ENCODE assay signal across 15 cellular contexts in genomic region chr3:14438929-14439328, GRCh38. TPM values are rescaled to one million over a fixed set of nuclear protein-coding genes. Genes with fewer than 3 reads are reported as not detected.
DNase-seq lines count a peak whose midpoint lies in the region; ATAC-seq and TF ChIP-seq lines count a peak whose summit lies in the region.
"Had no signal": no experiment of that assay in that cellular context is flagged by ENCODE, and none has a peak within 500 bp of the region (broad histone marks: within the 10 kb centered on the region; RNA-seq: fewer than 3 reads in every experiment).

No MANE protein-coding gene starts in this region.

- H3K79me2 ChIP-seq in Karpas-422 (ENCODE audit: low read length) = peaks cover 89% of the 10 kb centered on the region

- H3K9ac ChIP-seq in BLaER1 treated with 17β-estradiol and CSF1 and Interleukin-3, amounts not matched to agents 10 nM and 100 nM = peak overlapping the region in 3 of 11 experiments; percentile 12 to 49 (median 21); a peak in 3 of 22 replicates
- peak overlapping the region; percentile 3; the same call in 1 of the 2 replicates for H3K9ac ChIP-seq in Karpas-422 (ENCODE audit: low read length)

- peak overlapping the region; percentile 19 to 91 (median 66); a peak in 20 of 22 replicates for H3K4me2 ChIP-seq in BLaER1 treated with 17β-estradiol and CSF1 and Interleukin-3, amounts not matched to agents 10 nM and 100 nM
- H3K4me2 ChIP-seq in Karpas-422 (ENCODE audit: low read depth, low read length, poor library complexity, severe bottlenecking) = peak overlapping the region; percentile 2

- no peak for TF ChIP-seq POLR2A in gastroesophageal sphincter (IDR thresholded peaks at IDR 0.05)

- peaks cover 5 to 34% (median 13%) of the 10 kb centered on the region in 11 experiments; a peak in 20 of 22 replicates for H3K36me3 ChIP-seq in BLaER1 treated with 17β-estradiol and CSF1 and Interleukin-3, amounts not matched to agents 10 nM and 100 nM
- H3K36me3 ChIP-seq in Karpas-422 (ENCODE audit: insufficient read depth, low read length) (no peaks in the 10 kb centered on the region), psoas muscle (ENCODE audit: insufficient read depth in 1 of 2, low read depth in 1 of 2) (peaks cover 0 to 9% of the 10 kb centered on the region in 2 donors), gastroesophageal sphincter (peaks cover 0 to 4% of the 10 kb centered on the region in 2 donors)
- H3K36me3 ChIP-seq: BE2C had no signal

- TF ChIP-seq CTCF in psoas muscle (IDR thresholded peaks at IDR 0.05) (no peak), gastroesophageal sphincter (IDR thresholded peaks at IDR 0.05) (no peak)

- H3K4me1 ChIP-seq in BLaER1 treated with 17β-estradiol and CSF1 and Interleukin-3, amounts not matched to agents 10 nM and 100 nM = peaks cover 54 to 88% (median 67%) of the 10 kb centered on the region in 10 experiments
- H3K4me1 ChIP-seq in Karpas-422 (ENCODE audit: low read length) = peaks cover 44% of the 10 kb centered on the region
- peaks cover 67% of the 10 kb centered on the region for H3K4me1 ChIP-seq in psoas muscle
- H3K4me1 ChIP-seq in gastroesophageal sphincter = peaks cover 0 to 85% (median 28%) of the 10 kb centered on the region in 3 donors

- no peaks in the 10 kb centered on the region for H3K27me3 ChIP-seq in BLaER1 treated with 17β-estradiol and CSF1 and Interleukin-3, amounts not matched to agents 10 nM and 100 nM
- H3K27me3 ChIP-seq in Karpas-422 (ENCODE audit: low read length) (no peaks in the 10 kb centered on the region), psoas muscle (ENCODE audit: insufficient read depth in 3 of 3, low read length in 2 of 3) (no peaks in the 10 kb centered on the region), gastroesophageal sphincter (no peaks in the 10 kb centered on the region)
- H3K27me3 ChIP-seq: BE2C, Peyer's patch had no signal

- peak overlapping the region in 2 of 11 experiments; percentile 20 to 23; a peak in 2 of 22 replicates for H3K27ac ChIP-seq in BLaER1 treated with 17β-estradiol and CSF1 and Interleukin-3, amounts not matched to agents 10 nM and 100 nM
- H3K27ac ChIP-seq in Karpas-422 (ENCODE audit: low read length) = peak overlapping the region; percentile 60
- H3K27ac ChIP-seq in caudate nucleus (ENCODE audit: low read depth, low read length) = peak overlapping the region; percentile 88
- peak overlapping the region; percentile 20 for H3K27ac ChIP-seq in psoas muscle
- H3K27ac ChIP-seq in gastroesophageal sphincter = no peak overlapping the region
- H3K27ac ChIP-seq: epithelial cell of prostate had no signal

- ATAC-seq in psoas muscle (no peak), GM18861 (IDR thresholded peaks at IDR 0.05; ENCODE audit: unreplicated experiment) (no peak), GM21390 (IDR thresholded peaks at IDR 0.05; ENCODE audit: unreplicated experiment) (no peak), gastroesophageal sphincter (no peak)
- ATAC-seq: activated CD8-positive, alpha-beta T cell treated with anti-CD3 and anti-CD28 coated beads, Interleukin-2, amount 10 ng/mL, durations not matched to agents 7 days and 5 days had no signal

- DNase-seq in Karpas-422 = no peak
- DNase-seq in caudate nucleus (lab: John Stamatoyannopoulos, UW) = no peak
- no peak for DNase-seq in psoas muscle
- DNase-seq in HT-29 (ENCODE audit: low spot score) = no peak
- DNase-seq: activated CD8-positive, alpha-beta T cell treated with anti-CD3 and anti-CD28 coated beads, Interleukin-2, amount 10 ng/mL, durations not matched to agents 7 days and 5 days; amniotic stem cell; NCI-H526; SW 1271 had no signal

- TF ChIP-seq EP300 in gastroesophageal sphincter (IDR thresholded peaks at IDR 0.05) = no peak

- no peaks in the 10 kb centered on the region for H3K9me3 ChIP-seq in BLaER1 treated with 17β-estradiol and CSF1 and Interleukin-3, amounts not matched to agents 10 nM and 100 nM (replicated peaks in 1 of 11)
- no peaks in the 10 kb centered on the region for H3K9me3 ChIP-seq in Karpas-422 (ENCODE audit: low read length)
- no peaks in the 10 kb centered on the region for H3K9me3 ChIP-seq in psoas muscle
- H3K9me3 ChIP-seq in gastroesophageal sphincter = no peaks in the 10 kb centered on the region
- H3K9me3 ChIP-seq: BE2C, Peyer's patch had no signal

- intact Hi-C loops in psoas muscle (cut with DNase I) = no loop called here

- H2AFZ ChIP-seq in Karpas-422 (ENCODE audit: low read length) = no peak overlapping the region

- no peaks in the 10 kb centered on the region for H3K9me2 ChIP-seq in Karpas-422 (replicated peaks; ENCODE audit: insufficient read depth, low read length)

- WGBS in psoas muscle, 3 donors = 57 to 67% (median 60%) methylated on average over 6 of the region's 6 CpGs
- WGBS in gastroesophageal sphincter (ENCODE audit: low coverage in 1 of 2), 2 donors = 60 to 100% methylated on average over 3 to 5 of the region's 6 CpGs

- H4K20me1 ChIP-seq in BLaER1 treated with 17β-estradiol and CSF1 and Interleukin-3, amounts not matched to agents 10 nM and 100 nM = peaks cover 7 to 100% (median 97%) of the 10 kb centered on the region in 11 experiments; a peak in 21 of 22 replicates
- no peaks in the 10 kb centered on the region for H4K20me1 ChIP-seq in Karpas-422 (ENCODE audit: insufficient read depth, low read depth, low read length)

- H3K4me3 ChIP-seq in BLaER1 treated with 17β-estradiol and CSF1 and Interleukin-3, amounts not matched to agents 10 nM and 100 nM = no peak overlapping the region
- H3K4me3 ChIP-seq in Karpas-422 (ENCODE audit: low read length) (no peak overlapping the region), psoas muscle (no peak overlapping the region), gastroesophageal sphincter (no peak overlapping the region)
- H3K4me3 ChIP-seq: Peyer's patch had no signal

RNA-seq across cellular contexts. Expression of gene SLC6A6, which starts 36.5 kb away (rescaled TPM):
- 25.3 and 30.2 TPM in 2 replicates for total RNA-seq in Karpas-422 (2014; rRNA removed; shearing (Covaris generic); ENCODE audit: low replicate concordance)
- total RNA-seq in psoas muscle (100 to 1,000 TPM in 1 of 4 donors, 10 to 100 TPM in 3; 10.3 to 104 (median 34.7) TPM), gastroesophageal sphincter (10 to 100 TPM; 15.4 to 37.6 (median 20.9) TPM)
- 10 to 100 TPM; 12.6 to 76.1 (median 52.8) TPM for polyA plus RNA-seq in psoas muscle
- total RNA-seq in HT-29 (2014; rRNA removed; shearing (Covaris generic)) = 51.5 and 55.3 TPM in 2 replicates

Comparison
In these comparisons a context has a peak if more than half of its experiments do, and no peak if none do; other contexts are left out.
1. H3K27ac ChIP-seq: peak in Karpas-422 (single experiment), caudate nucleus (single experiment) and psoas muscle (single experiment); none in gastroesophageal sphincter (0 of 4).